Comparison of ENCODE assay signal across 9 cellular contexts in the genomic region with DNA sequence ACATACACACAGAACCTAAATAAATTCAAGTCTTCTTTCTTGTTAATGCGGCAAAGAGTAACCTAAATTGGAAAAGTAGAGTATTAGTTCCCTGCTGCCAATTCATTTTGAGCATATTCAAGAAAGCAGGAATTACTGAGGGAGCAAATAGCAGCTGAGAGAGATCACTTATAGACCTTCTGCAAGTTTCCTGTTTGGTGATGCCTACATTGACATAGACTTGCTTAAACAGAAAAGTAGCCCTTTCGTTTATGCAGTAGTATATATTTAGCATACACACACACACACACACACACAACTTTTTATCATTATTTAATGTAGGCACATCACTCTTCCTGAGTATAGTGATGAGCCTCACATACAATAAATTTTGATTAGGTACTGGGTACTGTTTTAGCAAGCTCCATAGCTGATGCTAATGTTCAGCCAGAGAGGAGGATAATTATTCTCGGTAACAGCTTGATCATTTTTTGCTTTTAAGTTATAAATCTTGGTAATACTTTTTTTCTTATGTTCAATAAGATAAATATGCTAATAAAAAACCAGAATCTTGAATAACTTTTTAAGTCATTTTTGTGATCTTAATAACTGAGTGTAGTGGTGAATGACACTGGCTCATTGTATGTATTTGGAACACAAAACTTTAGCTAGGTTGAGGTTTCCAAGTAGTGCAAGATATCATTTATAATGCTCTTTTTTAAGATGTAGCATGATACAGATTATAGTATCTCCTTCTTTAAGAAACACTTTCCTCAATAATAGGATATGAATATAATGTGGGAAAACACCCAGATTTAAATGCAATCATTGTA.
DNase-seq lines count a peak whose midpoint lies in the region; ATAC-seq, FAIRE-seq and TF ChIP-seq lines count a peak whose summit lies in the region.
"Had no signal": no experiment of that assay in that cellular context is flagged by ENCODE, and none has a peak within 500 bp of the region (broad histone marks: within the 10 kb centered on the region; RNA-seq: fewer than 3 reads in every experiment).

No MANE protein-coding gene starts in this region.

- no peak for DNase-seq in GM19239 (ENCODE audit: insufficient read length, low spot score)
- peak; percentile 15 for DNase-seq in MM.1S
- DNase-seq in coronary artery (ENCODE audit: low spot score) = no peak
- peak; percentile 16 for DNase-seq in renal cortical epithelial cell (ENCODE audit: low read depth)
- DNase-seq in activated CD4-positive, CD25-positive, alpha-beta regulatory T cell (lab: John Stamatoyannopoulos, UW) = no peak
- no peak for DNase-seq in WERI-Rb-1
- no peak for DNase-seq in AG08395 (ENCODE audit: low spot score)
- DNase-seq: activated effector memory CD4-positive, alpha-beta T cell treated with anti-CD3 and anti-CD28 coated beads, Interleukin-2, amount 50 U/mL, for 16 hours had no signal

- H3K27ac ChIP-seq in MM.1S (ENCODE audit: low read length) (no peak overlapping the region), coronary artery (peak overlapping the region; percentile 48 to 50), WERI-Rb-1 (no peak overlapping the region)

- H3K9me3 ChIP-seq in MM.1S (replicated peaks; ENCODE audit: insufficient read depth, low read length) = no peaks in the 10 kb centered on the region
- H3K9me3 ChIP-seq in WERI-Rb-1 (ENCODE audit: severe bottlenecking) = no peaks in the 10 kb centered on the region

- H3K36me3 ChIP-seq in MM.1S (replicated peaks; ENCODE audit: insufficient read depth, low read length) (peaks cover 11% of the 10 kb centered on the region; the same call in 1 of the 2 replicates), WERI-Rb-1 (no peaks in the 10 kb centered on the region)

- peaks cover 98% of the 10 kb centered on the region for H3K79me2 ChIP-seq in MM.1S (ENCODE audit: low read length)

- FAIRE-seq in GM19239 (lab: Jason Lieb, UNC) = peak; percentile 64

- H3K9me2 ChIP-seq in MM.1S (replicated peaks; ENCODE audit: insufficient read depth, low read length) = no peaks in the 10 kb centered on the region

- no peak for TF ChIP-seq CTCF in MM.1S (IDR thresholded peaks at IDR 0.05; ENCODE audit: low read length)
- no peak for TF ChIP-seq CTCF in coronary artery (IDR thresholded peaks at IDR 0.05)
- no peak for TF ChIP-seq CTCF in WERI-Rb-1 (IDR thresholded peaks at IDR 0.05; ENCODE audit: low read depth, low read length)

- H3K27me3 ChIP-seq in MM.1S (replicated peaks; ENCODE audit: insufficient read depth, low read length) (no peaks in the 10 kb centered on the region), WERI-Rb-1 (ENCODE audit: insufficient read depth, low read depth, severe bottlenecking) (no peaks in the 10 kb centered on the region)

- H3K4me3 ChIP-seq in MM.1S (ENCODE audit: low read length) (no peak overlapping the region), coronary artery (peak overlapping the region; percentile 29), WERI-Rb-1 (ENCODE audit: low read depth, low read length) (no peak overlapping the region)

- no peak overlapping the region for H3K4me2 ChIP-seq in MM.1S (ENCODE audit: low read depth, low read length)

- H3K4me1 ChIP-seq in MM.1S (ENCODE audit: low read length) = no peaks in the 10 kb centered on the region

- ATAC-seq in GM21447 (IDR thresholded peaks at IDR 0.05; ENCODE audit: unreplicated experiment) = no peak

- peaks cover 12% of the 10 kb centered on the region for H3F3A ChIP-seq in MM.1S (ENCODE audit: insufficient read depth, low read length)

- H2AFZ ChIP-seq in MM.1S (ENCODE audit: low read length) = no peak overlapping the region

- no peak overlapping the region for H3K9ac ChIP-seq in MM.1S (ENCODE audit: low read length)

- H4K20me1 ChIP-seq in MM.1S (ENCODE audit: insufficient read depth, low read length) = peaks cover 43% of the 10 kb centered on the region

Comparison
In these comparisons a context has a peak if more than half of its experiments do, and no peak if none do; other contexts are left out.
1. DNase-seq: peak in MM.1S (single experiment) and renal cortical epithelial cell (single experiment); none in GM19239 (single experiment), coronary artery (single experiment), activated CD4-positive, CD25-positive, alpha-beta regulatory T cell (0 of 4), WERI-Rb-1 (single experiment) and AG08395 (single experiment).
2. H3K27ac ChIP-seq: peak in coronary artery (2 of 2); none in MM.1S (single experiment) and WERI-Rb-1 (single experiment).